18 cellular contexts compared by ENCODE assay signal in the genomic region with DNA sequence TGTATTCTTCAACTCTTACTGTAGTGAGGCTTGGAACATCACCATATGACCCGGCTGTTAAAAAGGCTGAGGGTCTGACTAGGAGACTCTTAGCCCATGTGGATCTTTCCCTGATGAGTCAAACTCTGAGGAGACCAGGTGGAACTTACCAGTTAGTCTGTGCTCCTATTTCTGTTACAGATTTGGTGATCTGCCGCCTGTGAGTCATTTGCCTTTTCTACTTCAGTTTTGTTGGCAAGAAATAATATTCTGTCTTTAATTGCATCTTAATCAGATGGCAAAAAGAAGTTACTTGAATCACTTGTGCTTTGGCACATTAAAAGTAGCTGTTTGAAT. TPM values are rescaled to one million over a fixed set of nuclear protein-coding genes. Genes with fewer than 3 reads are reported as not detected.
A peak's percentile ranks its signal among the peaks of the same experiment; 100 is the strongest.
DNase-seq lines count a peak whose midpoint lies in the region; ATAC-seq, FAIRE-seq and TF ChIP-seq lines count a peak whose summit lies in the region.
"Had no signal": no experiment of that assay in that cellular context is flagged by ENCODE, and none has a peak within 500 bp of the region (broad histone marks: within the 10 kb centered on the region; RNA-seq: fewer than 3 reads in every experiment).

No MANE protein-coding gene starts in this region.

- H3K27me3 ChIP-seq in IMR-90 (ENCODE audit: control insufficient read depth, insufficient read depth, low read length) (no peaks in the 10 kb centered on the region), thyroid gland (no peaks in the 10 kb centered on the region)

- no peak for TF ChIP-seq EP300 in A549 (IDR thresholded peaks at IDR 0.05)

- ATAC-seq in A549, result no peak
- no peak for ATAC-seq in IMR-90 (ENCODE audit: low read depth)
- ATAC-seq in HG03469 (IDR thresholded peaks at IDR 0.05; ENCODE audit: unreplicated experiment), result no peak
- ATAC-seq in HG03097 (IDR thresholded peaks at IDR 0.05; ENCODE audit: low FRiP score, unreplicated experiment), result no peak
- no peak for ATAC-seq in GM18867 (IDR thresholded peaks at IDR 0.05; ENCODE audit: unreplicated experiment)

- no peak for TF ChIP-seq CTCF in A549 (IDR thresholded peaks at IDR 0.05)
- TF ChIP-seq CTCF in IMR-90 (conservative IDR thresholded peaks at IDR 0.05; ENCODE audit: low read depth, low read length), result no peak
- no peak for TF ChIP-seq CTCF in astrocyte of the spinal cord (IDR thresholded peaks at IDR 0.05; ENCODE audit: low read depth, low read length)
- no peak for TF ChIP-seq CTCF in thyroid gland (IDR thresholded peaks at IDR 0.05)

- no peak overlapping the region for H3K14ac ChIP-seq in IMR-90 (replicated peaks; ENCODE audit: low read depth, low read length)

- intact Hi-C loops in IMR-90 (cut with micrococcal nuclease), result no loop called here
- intact Hi-C loops in thyroid gland (cut with DNase I), result no loop called here

- H4K91ac ChIP-seq in IMR-90 (ENCODE audit: insufficient read depth, low read depth, low read length), result no peak overlapping the region

- WGBS in A549 (ENCODE audit: missing lambda C conversion rate), result 87% methylated on average over 2 of the region's 2 CpGs
- 50% methylated on average over 1 of the region's 2 CpGs; no CpG with 5 or more reads in 1 of the 2 experiments for WGBS in IMR-90 (ENCODE audit: extremely low coverage in 2 of 2, insufficient read length in 1 of 2), 2 experiments
- WGBS in thyroid gland, 2 donors, result 85 to 90% methylated on average over 2 of the region's 2 CpGs

- FAIRE-seq in A549 (lab: Jason Lieb, UNC), result peak; percentile 73

- H2BK20ac ChIP-seq in IMR-90 (ENCODE audit: low read depth, low read length), result no peak overlapping the region

- DNase-seq in A549 (ENCODE audit: low read depth in 1 of 2, low spot score in 1 of 2), result no peak
- peak; percentile 54 for DNase-seq in IMR-90
- peak; percentile 20 for DNase-seq in astrocyte of the spinal cord (ENCODE audit: low read depth, low spot score)
- peak; percentile 31 for DNase-seq in kidney tubule cell (ENCODE audit: low spot score)
- no peak for DNase-seq in thyroid gland
- DNase-seq: 8988T; DMS 273 treated with DMSO at 0.1 percent for 48 hours; GDM1; H9; NCI-H1417; NCI-H1930; NCI-H2171 treated with DMSO at 0.1 percent for 48 hours; NCI-H446 treated with DMSO at 0.1 percent for 48 hours; NK-92 treated with Interleukin-12 subunit alpha and Interleukin-12 subunit beta, amount 100 ng/mL, for 24 hours; RPMI8226 had no signal

- dilution Hi-C loops in IMR-90 (cut with HindIII; ENCODE audit: low sequenced_read_pairs, unreplicated experiment), result no loop called here

- H3K4ac ChIP-seq in IMR-90 (ENCODE audit: low read depth, low read length), result no peak overlapping the region

- CTCF ChIA-PET in A549 (lab: Yijun Ruan, JAX) (no interaction called here), IMR-90 (lab: Yijun Ruan, JAX) (no interaction called here)

- no peak overlapping the region for H3K9ac ChIP-seq in IMR-90 (ENCODE audit: low read depth, low read length)

- TF ChIP-seq POLR2A in A549 (IDR thresholded peaks at IDR 0.05; ENCODE audit: low read length), result no peak
- TF ChIP-seq POLR2A in IMR-90 (IDR thresholded peaks at IDR 0.05; ENCODE audit: low read depth, low read length), result no peak
- no peak for TF ChIP-seq POLR2A in thyroid gland (IDR thresholded peaks at IDR 0.05)

- POLR2A ChIA-PET in A549 (lab: Yijun Ruan, JAX) (no interaction called here), IMR-90 (lab: Charles Lee; ENCODE audit: unreplicated experiment) (no interaction called here)

- H3K4me3 ChIP-seq in A549, result no peak overlapping the region
- no peak overlapping the region for H3K4me3 ChIP-seq in IMR-90 (ENCODE audit: insufficient read depth, low read depth, low read length)
- H3K4me3 ChIP-seq in astrocyte of the spinal cord (ENCODE audit: low read depth, low read length), result no peak overlapping the region
- H3K4me3 ChIP-seq in thyroid gland (replicated peaks in 1 of 3), result no peak overlapping the region

- no peak overlapping the region for H3K23ac ChIP-seq in IMR-90 (ENCODE audit: low read depth, low read length)

- H3K4me2 ChIP-seq in A549 (no peak overlapping the region), IMR-90 (ENCODE audit: low read depth, low read length) (no peak overlapping the region)

- no peak overlapping the region for H4K5ac ChIP-seq in IMR-90 (ENCODE audit: low read depth, low read length)

- in situ Hi-C loops in IMR-90 (cut with MboI; ENCODE audit: low sequenced_read_pairs), result no loop called here
- in situ Hi-C loops in astrocyte of the spinal cord (cut with HindIII; ENCODE audit: low sequenced_read_pairs), result no loop called here

- peaks cover 4% of the 10 kb centered on the region; the same call in 1 of the 2 replicates for H3K36me3 ChIP-seq in IMR-90 (ENCODE audit: control insufficient read depth, insufficient read depth, low read length)
- no peaks in the 10 kb centered on the region for H3K36me3 ChIP-seq in thyroid gland

- no peak overlapping the region for H2AK9ac ChIP-seq in IMR-90 (replicated peaks; ENCODE audit: low read depth, low read length, poor library complexity)

- H3K18ac ChIP-seq in IMR-90 (ENCODE audit: low read depth, low read length), result no peak overlapping the region

- H3K4me1 ChIP-seq in A549 (no peaks in the 10 kb centered on the region), IMR-90 (ENCODE audit: control insufficient read depth, insufficient read depth, low read length) (no peaks in the 10 kb centered on the region), thyroid gland (no peaks in the 10 kb centered on the region)

- H3K9me3 ChIP-seq in A549 (no peaks in the 10 kb centered on the region), IMR-90 (ENCODE audit: control insufficient read depth, insufficient read depth, low read length) (no peaks in the 10 kb centered on the region), thyroid gland (no peaks in the 10 kb centered on the region)

- H2AFZ ChIP-seq in IMR-90 (replicated peaks; ENCODE audit: low read length, poor library complexity), result no peak overlapping the region

- no peaks in the 10 kb centered on the region for H3K79me1 ChIP-seq in IMR-90 (ENCODE audit: low read depth in 1 of 2, low read length in 2 of 2)

- no TSS peak for BruUV-seq in IMR-90 (replicated peaks; lab: Mats Ljungman, UMichigan)

- H4K20me1 ChIP-seq in IMR-90 (ENCODE audit: insufficient read depth, low read length), result no peaks in the 10 kb centered on the region

- H3K27ac ChIP-seq in A549, result no peak overlapping the region
- H3K27ac ChIP-seq in IMR-90 (ENCODE audit: insufficient read depth, low read length), result no peak overlapping the region
- H3K27ac ChIP-seq in thyroid gland, result no peak overlapping the region

- TF ChIP-seq RAD21 in A549 (conservative IDR thresholded peaks at IDR 0.05 in 1 of 2, IDR thresholded peaks at IDR 0.05 in 1 of 2) (no peak), IMR-90 (IDR thresholded peaks at IDR 0.05; ENCODE audit: low read length) (no peak)

- H2BK5ac ChIP-seq in IMR-90 (ENCODE audit: low read depth, low read length, poor library complexity, severe bottlenecking), result no peak overlapping the region

- H2BK15ac ChIP-seq in IMR-90 (ENCODE audit: low read depth, low read length), result no peak overlapping the region

- no peak overlapping the region for H3K56ac ChIP-seq in IMR-90 (ENCODE audit: extremely low read depth, insufficient read depth, low read length)

- H2BK120ac ChIP-seq in IMR-90 (ENCODE audit: low read depth, low read length), result no peak overlapping the region

- no peak overlapping the region for H4K8ac ChIP-seq in IMR-90 (ENCODE audit: low read depth in 2 of 2, low read length in 2 of 2)

- H2AK5ac ChIP-seq in IMR-90 (ENCODE audit: low read depth, low read length), result no peak overlapping the region

- H3K9me1 ChIP-seq in IMR-90 (ENCODE audit: insufficient read depth, low read length), result peaks cover 3% of the 10 kb centered on the region; the same call in 1 of the 2 replicates

TF ChIP-seq in A549, 52 proteins besides CTCF, POLR2A, EP300 and RAD21:
- no peak for TF ChIP-seq NR3C1 (IDR thresholded peaks at IDR 0.05)
- TF ChIP-seq SMC3 (IDR thresholded peaks at IDR 0.05), result no peak
- TF ChIP-seq NPAS2 (CRISPR knock-in tag; IDR thresholded peaks at IDR 0.05; ENCODE audit: borderline replicate concordance), result no peak
- no peak for TF ChIP-seq MAZ (IDR thresholded peaks at IDR 0.05; ENCODE audit: borderline replicate concordance, low read depth, low read length)
- no peak for TF ChIP-seq HDAC2 (IDR thresholded peaks at IDR 0.05)
- TF ChIP-seq KDM1A (IDR thresholded peaks at IDR 0.05; ENCODE audit: low read depth), result no peak

TF ChIP-seq in IMR-90, 13 proteins besides CTCF, POLR2A, EP300 and RAD21 (continues in another document):
- TF ChIP-seq ELK1 (IDR thresholded peaks at IDR 0.05; ENCODE audit: borderline replicate concordance, low read depth, low read length), result no peak
- TF ChIP-seq RFX5 (IDR thresholded peaks at IDR 0.05; ENCODE audit: low read depth, low read length), result no peak
- TF ChIP-seq FOS (IDR thresholded peaks at IDR 0.05; ENCODE audit: low read depth, low read length), result no peak
- TF ChIP-seq NFE2L2 (IDR thresholded peaks at IDR 0.05; ENCODE audit: low read depth, low read length), result no peak
- TF ChIP-seq MXI1 (IDR thresholded peaks at IDR 0.05; ENCODE audit: borderline replicate concordance, low read depth, low read length), result no peak
- no peak for TF ChIP-seq SMC3 (IDR thresholded peaks at IDR 0.05; ENCODE audit: low read depth, low read length)

RNA-seq across cellular contexts. Expression of gene MTM1, which starts 48.4 kb away (rescaled TPM):
- polyA plus RNA-seq in A549 (2011; rRNA removed) (8.5 and 9.0 TPM in 2 replicates), A549 (2017; fragmentation: RNase III; extraction: RNeasy Plus Mini Kit Qiagen cat#74134 plus additional on column Dnase treatment) (6.5 to 8.5 TPM (median 8.2 TPM) in 3 replicates), IMR-90 (2012; rRNA removed) (2.1 and 3.8 TPM in 2 replicates)
- 1.7 and 1.9 TPM in 2 replicates for polyA plus RNA-seq in A549 (2012; cell fraction: cytosol; rRNA removed)
- polyA plus RNA-seq in A549 (2012; cell fraction: nucleus; rRNA removed), result 1.1 and 1.8 TPM in 2 replicates
- polyA minus RNA-seq in A549 (2011; rRNA and poly(A)+ RNA removed), result 3.7 and 4.7 TPM in 2 replicates
- total RNA-seq in IMR-90 (2012; rRNA removed) (5.6 and 8.3 TPM in 2 replicates), thyroid gland (10 to 100 TPM; 16.3 to 50.0 (median 22.8) TPM)
- polyA plus RNA-seq in IMR-90 (2012; cell fraction: cytosol; rRNA removed), result 0.41 and 0.90 TPM in 2 replicates
- polyA plus RNA-seq in IMR-90 (2012; cell fraction: nucleus; rRNA removed; ENCODE audit: low replicate concordance), result 0.52 and 3.9 TPM in 2 replicates

Comparison
In these comparisons a context has a peak if more than half of its experiments do, and no peak if none do; other contexts are left out.
1. DNase-seq: peak in IMR-90 (single experiment), astrocyte of the spinal cord (single experiment) and kidney tubule cell (single experiment); none in A549 (0 of 2) and thyroid gland (0 of 2).